In the genomic region with DNA sequence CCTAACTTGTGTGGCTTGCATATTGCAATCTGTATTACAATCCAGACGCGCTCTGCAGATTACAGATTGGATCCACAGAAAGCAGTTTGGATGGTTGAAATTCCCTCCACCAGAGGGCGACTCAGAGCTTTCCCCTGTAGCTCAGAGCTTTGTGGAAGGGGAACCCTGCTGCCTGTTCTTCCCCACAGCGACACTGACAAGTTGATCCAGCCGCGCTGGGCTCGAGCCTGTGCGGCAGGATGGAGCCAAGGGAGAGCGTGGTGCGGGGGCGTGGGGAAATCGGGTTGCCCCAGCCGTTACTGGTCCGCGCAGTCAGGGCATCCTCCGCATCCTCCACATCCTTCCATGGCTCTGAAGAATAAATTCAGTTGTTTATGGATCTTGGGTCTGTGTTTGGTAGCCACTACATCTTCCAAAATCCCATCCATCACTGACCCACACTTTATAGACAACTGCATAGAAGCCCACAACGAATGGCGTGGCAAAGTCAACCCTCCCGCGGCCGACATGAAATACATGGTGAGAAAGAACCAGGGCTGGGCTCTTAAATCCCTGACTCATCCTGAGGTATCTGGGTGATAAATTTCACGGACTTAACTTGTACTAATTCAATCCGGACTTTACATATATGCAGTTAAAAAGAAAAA, we compare ENCODE assay signal across 1 cellular context.
A peak's percentile ranks its signal among the peaks of the same experiment; 100 is the strongest.
TF ChIP-seq lines count a peak whose summit lies in the region.

A gene with protein sequence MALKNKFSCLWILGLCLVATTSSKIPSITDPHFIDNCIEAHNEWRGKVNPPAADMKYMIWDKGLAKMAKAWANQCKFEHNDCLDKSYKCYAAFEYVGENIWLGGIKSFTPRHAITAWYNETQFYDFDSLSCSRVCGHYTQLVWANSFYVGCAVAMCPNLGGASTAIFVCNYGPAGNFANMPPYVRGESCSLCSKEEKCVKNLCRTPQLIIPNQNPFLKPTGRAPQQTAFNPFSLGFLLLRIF (plus strand): TSS at position 287 of the 647 bp plus-strand sequence. CDS start 59 bp downstream, at position 346.

TF ChIP-seq in WTC11, 78 proteins besides CTCF, POLR2A, EP300 and RAD21 (continued from another document and continues in another):
- TF ChIP-seq, protein P1, sequence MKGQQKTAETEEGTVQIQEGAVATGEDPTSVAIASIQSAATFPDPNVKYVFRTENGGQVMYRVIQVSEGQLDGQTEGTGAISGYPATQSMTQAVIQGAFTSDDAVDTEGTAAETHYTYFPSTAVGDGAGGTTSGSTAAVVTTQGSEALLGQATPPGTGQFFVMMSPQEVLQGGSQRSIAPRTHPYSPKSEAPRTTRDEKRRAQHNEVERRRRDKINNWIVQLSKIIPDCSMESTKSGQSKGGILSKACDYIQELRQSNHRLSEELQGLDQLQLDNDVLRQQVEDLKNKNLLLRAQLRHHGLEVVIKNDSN (CRISPR knock-in tag; IDR thresholded peaks at IDR 0.05), result no peak
- TF ChIP-seq TP53 (CRISPR knock-in tag; IDR thresholded peaks at IDR 0.05) (no peak), ZBTB43 (CRISPR knock-in tag; IDR thresholded peaks at IDR 0.05) (no peak), NR2C2 (CRISPR knock-in tag; IDR thresholded peaks at IDR 0.05) (no peak), KAT7 (CRISPR knock-in tag; IDR thresholded peaks at IDR 0.05; ENCODE audit: borderline replicate concordance) (no peak), ZNF512 (CRISPR knock-in tag; IDR thresholded peaks at IDR 0.05; ENCODE audit: borderline replicate concordance) (no peak), PRDM15 (CRISPR knock-in tag; IDR thresholded peaks at IDR 0.05) (peak; percentile 64), ATF3 (CRISPR knock-in tag; conservative IDR thresholded peaks at IDR 0.05) (no peak), MYBL2 (CRISPR knock-in tag; IDR thresholded peaks at IDR 0.05) (0 out of 2 replicates have a peak, but pooled peaks have one; percentile 43), PREB (CRISPR knock-in tag; IDR thresholded peaks at IDR 0.05; ENCODE audit: borderline replicate concordance) (no peak), CREB1 (CRISPR knock-in tag; IDR thresholded peaks at IDR 0.05) (no peak), RORB (CRISPR knock-in tag; IDR thresholded peaks at IDR 0.05) (no peak), FOXP4 (CRISPR knock-in tag; IDR thresholded peaks at IDR 0.05) (no peak), ZNF138 (CRISPR knock-in tag; conservative IDR thresholded peaks at IDR 0.05) (0 out of 2 replicates have a peak, but pooled peaks have one; percentile 35), RELA (CRISPR knock-in tag; IDR thresholded peaks at IDR 0.05; ENCODE audit: borderline replicate concordance) (no peak), E2F4 (CRISPR knock-in tag; IDR thresholded peaks at IDR 0.05; ENCODE audit: borderline replicate concordance, low read depth) (no peak), ZMAT4 (CRISPR knock-in tag; IDR thresholded peaks at IDR 0.05) (no peak), IRF1 (CRISPR knock-in tag; IDR thresholded peaks at IDR 0.05) (no peak), ZNF416 (CRISPR knock-in tag; IDR thresholded peaks at IDR 0.05) (no peak), FOXK1 (CRISPR knock-in tag; IDR thresholded peaks at IDR 0.05) (no peak), IRF2 (CRISPR knock-in tag; IDR thresholded peaks at IDR 0.05; ENCODE audit: borderline replicate concordance, low read depth) (no peak), ZNF423 (CRISPR knock-in tag; IDR thresholded peaks at IDR 0.05) (no peak), TCF7 (CRISPR knock-in tag; IDR thresholded peaks at IDR 0.05; ENCODE audit: low read depth) (no peak), ELF4 (CRISPR knock-in tag; IDR thresholded peaks at IDR 0.05; ENCODE audit: low read depth) (no peak), TEAD4 (CRISPR knock-in tag; IDR thresholded peaks at IDR 0.05) (peak; percentile 97), OVOL2 (CRISPR knock-in tag; IDR thresholded peaks at IDR 0.05; ENCODE audit: borderline replicate concordance) (no peak), NR3C1 (CRISPR knock-in tag; conservative IDR thresholded peaks at IDR 0.05; ENCODE audit: low read depth) (no peak), ZNF317 (CRISPR knock-in tag; IDR thresholded peaks at IDR 0.05; ENCODE audit: borderline replicate concordance, low read depth) (no peak), FOXJ3 (CRISPR knock-in tag; IDR thresholded peaks at IDR 0.05; ENCODE audit: borderline replicate concordance) (no peak)
- TF ChIP-seq, protein P2, sequence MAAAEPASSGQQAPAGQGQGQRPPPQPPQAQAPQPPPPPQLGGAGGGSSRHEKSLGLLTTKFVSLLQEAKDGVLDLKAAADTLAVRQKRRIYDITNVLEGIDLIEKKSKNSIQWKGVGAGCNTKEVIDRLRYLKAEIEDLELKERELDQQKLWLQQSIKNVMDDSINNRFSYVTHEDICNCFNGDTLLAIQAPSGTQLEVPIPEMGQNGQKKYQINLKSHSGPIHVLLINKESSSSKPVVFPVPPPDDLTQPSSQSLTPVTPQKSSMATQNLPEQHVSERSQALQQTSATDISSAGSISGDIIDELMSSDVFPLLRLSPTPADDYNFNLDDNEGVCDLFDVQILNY (CRISPR knock-in tag; IDR thresholded peaks at IDR 0.05), result no peak
- TF ChIP-seq, protein P3, sequence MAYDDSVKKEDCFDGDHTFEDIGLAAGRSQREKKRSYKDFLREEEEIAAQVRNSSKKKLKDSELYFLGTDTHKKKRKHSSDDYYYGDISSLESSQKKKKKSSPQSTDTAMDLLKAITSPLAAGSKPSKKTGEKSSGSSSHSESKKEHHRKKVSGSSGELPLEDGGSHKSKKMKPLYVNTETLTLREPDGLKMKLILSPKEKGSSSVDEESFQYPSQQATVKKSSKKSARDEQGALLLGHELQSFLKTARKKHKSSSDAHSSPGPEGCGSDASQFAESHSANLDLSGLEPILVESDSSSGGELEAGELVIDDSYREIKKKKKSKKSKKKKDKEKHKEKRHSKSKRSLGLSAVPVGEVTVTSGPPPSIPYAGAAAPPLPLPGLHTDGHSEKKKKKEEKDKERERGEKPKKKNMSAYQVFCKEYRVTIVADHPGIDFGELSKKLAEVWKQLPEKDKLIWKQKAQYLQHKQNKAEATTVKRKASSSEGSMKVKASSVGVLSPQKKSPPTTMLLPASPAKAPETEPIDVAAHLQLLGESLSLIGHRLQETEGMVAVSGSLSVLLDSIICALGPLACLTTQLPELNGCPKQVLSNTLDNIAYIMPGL (CRISPR knock-in tag; IDR thresholded peaks at IDR 0.05), result peak; percentile 27; the same call in 1 of the 2 replicates
- TF ChIP-seq, protein P4, sequence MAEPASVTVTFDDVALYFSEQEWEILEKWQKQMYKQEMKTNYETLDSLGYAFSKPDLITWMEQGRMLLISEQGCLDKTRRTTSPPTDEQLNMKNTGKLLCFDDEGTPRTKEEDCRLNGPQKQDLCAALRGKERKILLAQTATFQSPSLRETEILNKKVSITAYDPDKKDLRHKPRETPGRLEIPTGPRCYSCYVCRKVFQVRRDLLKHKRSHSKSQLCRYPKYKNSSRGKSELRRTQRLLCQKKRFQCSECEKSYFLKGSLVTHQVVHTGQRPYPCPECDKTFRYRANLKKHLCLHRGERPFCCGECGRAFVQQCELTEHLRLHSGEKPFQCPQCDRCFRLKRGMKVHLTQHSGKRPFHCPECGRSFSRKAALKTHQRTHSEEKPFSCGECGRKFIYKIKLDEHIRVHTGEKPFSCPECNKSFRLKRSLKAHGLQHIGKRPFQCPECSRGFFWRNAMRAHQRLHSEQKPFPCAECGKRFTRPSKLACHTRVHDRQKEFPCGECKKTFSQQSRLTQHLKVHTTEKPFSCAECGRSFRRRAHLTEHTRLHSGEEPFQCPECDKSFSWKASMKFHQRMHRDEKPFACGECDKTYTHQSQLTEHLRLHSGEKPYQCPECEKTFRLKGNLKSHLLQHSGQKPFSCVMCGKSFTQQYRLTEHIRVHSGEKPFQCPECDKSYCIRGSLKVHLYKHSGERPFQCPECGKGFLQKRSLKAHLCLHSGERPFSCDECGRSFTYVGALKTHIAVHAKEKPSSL (CRISPR knock-in tag; conservative IDR thresholded peaks at IDR 0.05), result no peak
